ENCODE assay signal across 15 cellular contexts in genomic region chr14:105247026-105247425, GRCh38. TPM values are rescaled to one million over a fixed set of nuclear protein-coding genes. Genes with fewer than 3 reads are reported as not detected.
DNase-seq lines count a peak whose midpoint lies in the region; ATAC-seq and TF ChIP-seq lines count a peak whose summit lies in the region.
"Had no signal": no experiment of that assay in that cellular context is flagged by ENCODE, and none has a peak within 500 bp of the region (broad histone marks: within the 10 kb centered on the region; RNA-seq: fewer than 3 reads in every experiment).

No MANE protein-coding gene starts in this region.

- H3K4me3 Mint-ChIP-seq in effector memory CD8-positive, alpha-beta T cell: peak overlapping the region; percentile 80 to 83
- H3K4me3 Mint-ChIP-seq in stimulated activated memory B cell treated with anti-CD40 and anti-IgM and Interleukin-4, amounts not matched to agents 10 μg/mL and 1 μg/mL and 100 μg/mL, for 72 hours: no peak overlapping the region

- no peaks in the 10 kb centered on the region for H3K9me3 Mint-ChIP-seq in effector memory CD8-positive, alpha-beta T cell
- H3K9me3 Mint-ChIP-seq in stimulated activated memory B cell treated with anti-CD40 and anti-IgM and Interleukin-4, amounts not matched to agents 10 μg/mL and 1 μg/mL and 100 μg/mL, for 72 hours: no peaks in the 10 kb centered on the region
- H3K9me3 Mint-ChIP-seq: H9 had no signal

- no peak overlapping the region for H3K4me3 ChIP-seq in PC-9
- H3K4me3 ChIP-seq: lung had no signal

- BruUV-seq in PC-9 (replicated peaks; lab: Mats Ljungman, UMichigan): TSS peak; percentile 37

- no peaks in the 10 kb centered on the region for H4K20me1 ChIP-seq in PC-9 (ENCODE audit: insufficient read depth)

- no peaks in the 10 kb centered on the region for H3K9me3 ChIP-seq in PC-9 (ENCODE audit: insufficient read depth, low read depth)

- no peak overlapping the region for H3K27ac ChIP-seq in PC-9

- POLR2A ChIA-PET in PC-9 (lab: Charles Lee; ENCODE audit: unreplicated experiment): no interaction called here

- H3K4me1 ChIP-seq in PC-9 (replicated peaks; ENCODE audit: insufficient read depth): no peaks in the 10 kb centered on the region; the same call in none of the 2 replicates

- H3K9me2 ChIP-seq in PC-9 (ENCODE audit: insufficient read depth): no peaks in the 10 kb centered on the region

- TF ChIP-seq CTCF in PC-9 (conservative IDR thresholded peaks at IDR 0.05): no peak

- H3K27ac Mint-ChIP-seq in effector memory CD8-positive, alpha-beta T cell: peak overlapping the region in 1 of 2 donors; percentile 38
- H3K27ac Mint-ChIP-seq in stimulated activated memory B cell treated with anti-CD40 and anti-IgM and Interleukin-4, amounts not matched to agents 10 μg/mL and 1 μg/mL and 100 μg/mL, for 72 hours: peak overlapping the region; percentile 76
- H3K27ac Mint-ChIP-seq: H9 had no signal

- no peak overlapping the region for H3K4me2 ChIP-seq in PC-9

- H3K79me2 ChIP-seq in PC-9 (ENCODE audit: low read depth): 0 out of 2 replicates have a peak, but pooled peaks cover 5% of the 10 kb centered on the region

- no peaks in the 10 kb centered on the region for H3K36me3 ChIP-seq in PC-9 (ENCODE audit: low read depth)

- DNase-seq in Right ventricle myocardium inferior (ENCODE audit: missing footprints) (peak; percentile 21), left ventricle myocardium superior (no peak), PC-9 (no peak), H4 (ENCODE audit: low spot score) (no peak), KG1 (lab: John Stamatoyannopoulos, UW) (no peak), NAMALWA (ENCODE audit: low spot score) (no peak)
- no peak for DNase-seq in effector memory CD8-positive, alpha-beta T cell
- DNase-seq: AML-193, caudate nucleus, H9, NCI-H1105, occipital lobe, SHP77 treated with DMSO at 0.1 percent for 48 hours had no signal

- H3F3A ChIP-seq in PC-9 (ENCODE audit: insufficient read depth, low read depth): no peaks in the 10 kb centered on the region

- peaks cover 23 to 30% of the 10 kb centered on the region in 2 donors for H3K4me1 Mint-ChIP-seq in effector memory CD8-positive, alpha-beta T cell (ENCODE audit: low read depth in 2 of 2)
- peaks cover 49% of the 10 kb centered on the region for H3K4me1 Mint-ChIP-seq in stimulated activated memory B cell treated with anti-CD40 and anti-IgM and Interleukin-4, amounts not matched to agents 10 μg/mL and 1 μg/mL and 100 μg/mL, for 72 hours

- ATAC-seq in Right ventricle myocardium inferior: no peak
- no peak for ATAC-seq in left ventricle myocardium superior
- no peak for ATAC-seq in effector memory CD8-positive, alpha-beta T cell (replicated peaks)
- no peak for ATAC-seq in stimulated activated memory B cell treated with anti-CD40 and anti-IgM and Interleukin-4, amounts not matched to agents 10 μg/mL and 1 μg/mL and 100 μg/mL, for 72 hours

- H3K27me3 ChIP-seq in PC-9 (ENCODE audit: insufficient read depth, low read depth): no peaks in the 10 kb centered on the region

- CTCF ChIA-PET in PC-9 (lab: Charles Lee): no interaction called here

- H3K36me3 Mint-ChIP-seq in effector memory CD8-positive, alpha-beta T cell (ENCODE audit: insufficient read depth): peaks cover 24% of the 10 kb centered on the region
- peaks cover 31% of the 10 kb centered on the region for H3K36me3 Mint-ChIP-seq in stimulated activated memory B cell treated with anti-CD40 and anti-IgM and Interleukin-4, amounts not matched to agents 10 μg/mL and 1 μg/mL and 100 μg/mL, for 72 hours

- H3K27me3 Mint-ChIP-seq in effector memory CD8-positive, alpha-beta T cell: no peaks in the 10 kb centered on the region
- H3K27me3 Mint-ChIP-seq in stimulated activated memory B cell treated with anti-CD40 and anti-IgM and Interleukin-4, amounts not matched to agents 10 μg/mL and 1 μg/mL and 100 μg/mL, for 72 hours: no peaks in the 10 kb centered on the region

- no peak overlapping the region for H2AFZ ChIP-seq in PC-9

- intact Hi-C loops in Right ventricle myocardium inferior (cut with DNase I) (no loop called here), left ventricle myocardium superior (cut with micrococcal nuclease) (no loop called here), PC-9 (cut with micrococcal nuclease; ENCODE audit: unreplicated experiment) (no loop called here)

RNA-seq across cellular contexts. Expression of gene BTBD6, which starts 1.3 kb away (rescaled TPM):
- total RNA-seq in Right ventricle myocardium inferior (48.8 TPM), left ventricle myocardium superior (51.6 TPM), PC-9 (2021) (9.0 and 12.2 TPM in 2 replicates)
- total RNA-seq in H4 (2014; rRNA removed; shearing (Covaris generic)): 16.8 and 19.4 TPM in 2 replicates

RNA-seq across cellular contexts. Expression of gene BRF1, which starts 53.8 kb away (rescaled TPM):
- 19.0 TPM for total RNA-seq in Right ventricle myocardium inferior
- 20.3 TPM for total RNA-seq in left ventricle myocardium superior
- 24.8 and 31.2 TPM in 2 replicates for total RNA-seq in PC-9 (2021)
- 12.6 and 13.6 TPM in 2 replicates for total RNA-seq in H4 (2014; rRNA removed; shearing (Covaris generic))
